In genomic region chr17:60676758-60677307, GRCh38 we compare ENCODE assay signal across 8 cellular contexts. TPM values are rescaled to one million over a fixed set of nuclear protein-coding genes. Genes with fewer than 3 reads are reported as not detected.
DNase-seq lines count a peak whose midpoint lies in the region; ATAC-seq lines count a peak whose summit lies in the region.

No MANE protein-coding gene starts in this region.

- H3K4me1 ChIP-seq in iPS-15b (ENCODE audit: control insufficient read depth, insufficient read depth, low read length) = peaks cover 4% of the 10 kb centered on the region

- H3K27ac Mint-ChIP-seq in activated CD4-positive, alpha-beta memory T cell treated with anti-CD3 and anti-CD28 coated beads, Interleukin-2, amount 10 ng/mL, durations not matched to agents 7 days and 5 days = peak overlapping the region; percentile 69
- H3K27ac Mint-ChIP-seq in stimulated activated naive B cell treated with anti-CD40 and anti-IgM and Interleukin-4, amounts not matched to agents 10 μg/mL and 1 μg/mL and 100 μg/mL, for 72 hours = peak overlapping the region; percentile 96

- no peak for DNase-seq in H7
- DNase-seq in activated CD4-positive, alpha-beta memory T cell treated with anti-CD3 and anti-CD28 coated beads, Interleukin-2, amount 10 ng/mL, durations not matched to agents 7 days and 5 days = no peak
- no peak for DNase-seq in stimulated activated naive B cell treated with anti-CD40 and anti-IgM and Interleukin-4, amounts not matched to agents 10 μg/mL and 1 μg/mL and 100 μg/mL, for 72 hours
- DNase-seq in NCI-H2107 (lab: John Stamatoyannopoulos, UW) = no peak
- DNase-seq in NCI-H1436 (lab: John Stamatoyannopoulos, UW) = no peak
- DNase-seq in stimulated activated CD4-positive, alpha-beta T cell treated with anti-CD3 and anti-CD28 coated beads, Interleukin-12 subunit alpha, Interleukin-12 subunit beta, amount 100 ng/mL, for 4 hours = no peak

- peak overlapping the region; percentile 86 for H3K4me3 Mint-ChIP-seq in activated CD4-positive, alpha-beta memory T cell treated with anti-CD3 and anti-CD28 coated beads, Interleukin-2, amount 10 ng/mL, durations not matched to agents 7 days and 5 days
- H3K4me3 Mint-ChIP-seq in stimulated activated naive B cell treated with anti-CD40 and anti-IgM and Interleukin-4, amounts not matched to agents 10 μg/mL and 1 μg/mL and 100 μg/mL, for 72 hours = peak overlapping the region; percentile 97 to 98

- H3K4me3 ChIP-seq in H7 (ENCODE audit: insufficient read depth, low read depth, low read length) (peak overlapping the region; percentile 80), iPS-15b (ENCODE audit: low read depth, low read length) (peak overlapping the region; percentile 96)

- POLR2A ChIA-PET in activated CD4-positive, alpha-beta memory T cell treated with anti-CD3 and anti-CD28 coated beads, Interleukin-2, amount 10 ng/mL, durations not matched to agents 7 days and 5 days (lab: Charles Lee) = interaction anchor here (0.8 to 2.0 kb wide), 10 partner anchors 9 to 1387 kb away, joined by 3 to 17 read pairs (median 4); partner anchors contain the start of genes BRIP1, PPM1D and USP32

- no peaks in the 10 kb centered on the region for H3K27me3 Mint-ChIP-seq in activated CD4-positive, alpha-beta memory T cell treated with anti-CD3 and anti-CD28 coated beads, Interleukin-2, amount 10 ng/mL, durations not matched to agents 7 days and 5 days
- no peaks in the 10 kb centered on the region for H3K27me3 Mint-ChIP-seq in stimulated activated naive B cell treated with anti-CD40 and anti-IgM and Interleukin-4, amounts not matched to agents 10 μg/mL and 1 μg/mL and 100 μg/mL, for 72 hours

- peaks cover 4% of the 10 kb centered on the region for H3K9me3 Mint-ChIP-seq in activated CD4-positive, alpha-beta memory T cell treated with anti-CD3 and anti-CD28 coated beads, Interleukin-2, amount 10 ng/mL, durations not matched to agents 7 days and 5 days
- H3K9me3 Mint-ChIP-seq in stimulated activated naive B cell treated with anti-CD40 and anti-IgM and Interleukin-4, amounts not matched to agents 10 μg/mL and 1 μg/mL and 100 μg/mL, for 72 hours = peaks cover 0 to 5% of the 10 kb centered on the region in 2 donors

- H3K4me1 Mint-ChIP-seq in activated CD4-positive, alpha-beta memory T cell treated with anti-CD3 and anti-CD28 coated beads, Interleukin-2, amount 10 ng/mL, durations not matched to agents 7 days and 5 days = peaks cover 16% of the 10 kb centered on the region
- peaks cover 9 to 14% of the 10 kb centered on the region in 2 donors for H3K4me1 Mint-ChIP-seq in stimulated activated naive B cell treated with anti-CD40 and anti-IgM and Interleukin-4, amounts not matched to agents 10 μg/mL and 1 μg/mL and 100 μg/mL, for 72 hours

- H3K9me3 ChIP-seq in iPS-15b (ENCODE audit: control insufficient read depth, insufficient read depth, low read length) = no peaks in the 10 kb centered on the region

- H3K36me3 Mint-ChIP-seq in activated CD4-positive, alpha-beta memory T cell treated with anti-CD3 and anti-CD28 coated beads, Interleukin-2, amount 10 ng/mL, durations not matched to agents 7 days and 5 days (ENCODE audit: low read depth) = no peaks in the 10 kb centered on the region
- H3K36me3 Mint-ChIP-seq in stimulated activated naive B cell treated with anti-CD40 and anti-IgM and Interleukin-4, amounts not matched to agents 10 μg/mL and 1 μg/mL and 100 μg/mL, for 72 hours = peaks cover 0 to under 1% of the 10 kb centered on the region in 2 donors

- no peak for ATAC-seq in stimulated activated naive B cell treated with anti-CD40 and anti-IgM and Interleukin-4, amounts not matched to agents 10 μg/mL and 1 μg/mL and 100 μg/mL, for 72 hours (replicated peaks)
- no peak for ATAC-seq in GM18907 (IDR thresholded peaks at IDR 0.05; ENCODE audit: unreplicated experiment)

- H3K9ac ChIP-seq in iPS-15b (ENCODE audit: low read depth, low read length) = no peak overlapping the region

- no peaks in the 10 kb centered on the region for H3K36me3 ChIP-seq in H7 (replicated peaks; ENCODE audit: control insufficient read depth, insufficient read depth, low read length)
- no peaks in the 10 kb centered on the region for H3K36me3 ChIP-seq in iPS-15b (ENCODE audit: control insufficient read depth, insufficient read depth, low read length)

- CTCF ChIA-PET in activated CD4-positive, alpha-beta memory T cell treated with anti-CD3 and anti-CD28 coated beads, Interleukin-2, amount 10 ng/mL, durations not matched to agents 7 days and 5 days (lab: Charles Lee) = interaction anchor here (0.6 to 1.2 kb wide), 4 partner anchors 10 to 77 kb away, joined by 3 to 5 read pairs (median 3); partner anchors contain the start of gene PPM1D

- H3K27me3 ChIP-seq in H7 (ENCODE audit: control insufficient read depth, insufficient read depth, low read length) (no peaks in the 10 kb centered on the region), iPS-15b (ENCODE audit: control insufficient read depth, insufficient read depth, low read length) (no peaks in the 10 kb centered on the region)

RNA-seq across cellular contexts. Expression of gene BCAS3, which starts 0.8 kb away (rescaled TPM):
- total RNA-seq in H7 (2014; rRNA removed; shearing (Covaris generic)) = 11.4 and 16.2 TPM in 2 replicates
- total RNA-seq in activated CD4-positive, alpha-beta memory T cell treated with anti-CD3 and anti-CD28 coated beads, Interleukin-2, amount 10 ng/mL, durations not matched to agents 7 days and 5 days = 10 to 100 TPM; 16.2 to 19.8 TPM
